In genomic region chr15:64070965-64071851, GRCh38 we compare ENCODE assay signal across 9 cellular contexts. TPM values are rescaled to one million over a fixed set of nuclear protein-coding genes. Genes with fewer than 3 reads are reported as not detected.
DNase-seq lines count a peak whose midpoint lies in the region; ATAC-seq and TF ChIP-seq lines count a peak whose summit lies in the region.
"Had no signal": no experiment of that assay in that cellular context is flagged by ENCODE, and none has a peak within 500 bp of the region (broad histone marks: within the 10 kb centered on the region; RNA-seq: fewer than 3 reads in every experiment).

No MANE protein-coding gene starts in this region.

- intact Hi-C loops in left ventricle myocardium superior (cut with micrococcal nuclease): no loop called here

- no peaks in the 10 kb centered on the region for H3K79me2 ChIP-seq in neural progenitor cell (ENCODE audit: low read depth)

- H3K4me1 ChIP-seq in skeletal muscle tissue (ENCODE audit: control insufficient read depth in 3 of 3, insufficient read depth in 3 of 3, low read length in 3 of 3) (peaks cover 14 to 27% (median 20%) of the 10 kb centered on the region in 3 donors), neural progenitor cell (no peaks in the 10 kb centered on the region)

- H3K9me3 ChIP-seq in skeletal muscle tissue (ENCODE audit: control insufficient read depth in 3 of 3, low read length in 3 of 3) (no peaks in the 10 kb centered on the region), neural progenitor cell (ENCODE audit: low read depth) (no peaks in the 10 kb centered on the region)

- H3K4me3 ChIP-seq in skeletal muscle tissue (ENCODE audit: low read length in 3 of 3) (no peak overlapping the region), neural progenitor cell (no peak overlapping the region)

- H3K4me1 Mint-ChIP-seq in neural progenitor cell: peaks cover 5% of the 10 kb centered on the region

- H3K27ac Mint-ChIP-seq in neural progenitor cell: no peak overlapping the region

- no peaks in the 10 kb centered on the region for H3K9me3 Mint-ChIP-seq in neural progenitor cell

- no peak overlapping the region for H3K4me3 Mint-ChIP-seq in neural progenitor cell

- peaks cover 11% of the 10 kb centered on the region for H3K36me3 Mint-ChIP-seq in neural progenitor cell

- H3K27ac ChIP-seq in skeletal muscle tissue (ENCODE audit: low read depth, low read length): peak overlapping the region; percentile 82
- no peak overlapping the region for H3K27ac ChIP-seq in neural progenitor cell

- no peak for TF ChIP-seq CTCF in neural progenitor cell (IDR thresholded peaks at IDR 0.05)

- peaks cover 3% of the 10 kb centered on the region for H3K27me3 Mint-ChIP-seq in neural progenitor cell (ENCODE audit: insufficient read depth, low read depth)

- no peaks in the 10 kb centered on the region for H4K20me1 ChIP-seq in neural progenitor cell (ENCODE audit: low read depth)

- H3K36me3 ChIP-seq in skeletal muscle tissue (ENCODE audit: control insufficient read depth in 3 of 3, insufficient read depth in 3 of 3, low read length in 3 of 3): peaks cover 9 to 15% (median 9%) of the 10 kb centered on the region in 3 donors
- peaks cover 8% of the 10 kb centered on the region for H3K36me3 ChIP-seq in neural progenitor cell

- no peak overlapping the region for H3K4me2 ChIP-seq in neural progenitor cell

- H3K9ac ChIP-seq in skeletal muscle tissue (ENCODE audit: low read depth in 1 of 3, low read length in 3 of 3) (peak overlapping the region in 2 of 3 donors; percentile 15 to 51), neural progenitor cell (no peak overlapping the region)

- no peak overlapping the region for H2AFZ ChIP-seq in neural progenitor cell (replicated peaks)

- no peaks in the 10 kb centered on the region for H3F3A ChIP-seq in neural progenitor cell (ENCODE audit: low read depth)

- DNase-seq in GM03348 (ENCODE audit: low spot score) (peak; percentile 83), amniotic epithelial cell (ENCODE audit: low read depth) (peak; percentile 88), left ventricle myocardium superior (no peak), OCI-M2 (lab: John Stamatoyannopoulos, UW; ENCODE audit: unreplicated experiment) (no peak), neural progenitor cell (ENCODE audit: low spot score) (no peak)
- DNase-seq: effector CD4-positive, alpha-beta T cell had no signal

- H3K27me3 ChIP-seq in skeletal muscle tissue (ENCODE audit: control insufficient read depth in 3 of 3, insufficient read depth in 3 of 3, low read length in 3 of 3) (no peaks in the 10 kb centered on the region), neural progenitor cell (no peaks in the 10 kb centered on the region)

- ATAC-seq in left ventricle myocardium superior (peak; percentile 66), GM19023 (IDR thresholded peaks at IDR 0.05; ENCODE audit: unreplicated experiment) (no peak), HG02610 (IDR thresholded peaks at IDR 0.05; ENCODE audit: unreplicated experiment) (no peak)

RNA-seq across cellular contexts. Expression of gene CIAO2A, which starts 22.4 kb away (rescaled TPM):
- 72.2 TPM for total RNA-seq in left ventricle myocardium superior
- total RNA-seq in skeletal muscle tissue: 54.8 TPM
- 114 and 210 TPM in 2 replicates for total RNA-seq in neural progenitor cell (ENCODE audit: low replicate concordance)

RNA-seq across cellular contexts. Expression of gene SNX1, which starts 24.6 kb away (rescaled TPM):
- total RNA-seq in left ventricle myocardium superior (89.7 TPM), skeletal muscle tissue (26.6 TPM), neural progenitor cell (ENCODE audit: low replicate concordance) (24.0 and 31.3 TPM in 2 replicates)

RNA-seq across cellular contexts. Expression of gene DAPK2, which starts 24.9 kb away (rescaled TPM):
- total RNA-seq in left ventricle myocardium superior (43.4 TPM), skeletal muscle tissue (2.6 TPM), neural progenitor cell (ENCODE audit: low replicate concordance) (5.4 and 9.7 TPM in 2 replicates)

Comparison
In these comparisons a context has a peak if more than half of its experiments do, and no peak if none do; other contexts are left out.
1. DNase-seq: peak in GM03348 (single experiment) and amniotic epithelial cell (single experiment); none in left ventricle myocardium superior (single experiment), OCI-M2 (single experiment) and neural progenitor cell (single experiment).